ENCODE assay signal across 21 cellular contexts in genomic region chr5:42013561-42013960, GRCh38.
"Had no signal": no experiment of that assay in that cellular context is flagged by ENCODE, and none has a peak within 500 bp of the region (broad histone marks: within the 10 kb centered on the region; RNA-seq: fewer than 3 reads in every experiment).

No MANE protein-coding gene starts in this region.

- ATAC-seq: Right ventricle myocardium inferior, SK-N-SH treated with all-trans-retinoic acid at 6 μM for 48 hours had no signal

- DNase-seq: KBM-7; MM.1S; NCI-H1092 treated with DMSO at 0.1 percent for 48 hours; NCI-H1436; NCI-H187; NCI-H2029; NCI-H2081 treated with DMSO at 0.1 percent for 48 hours; NCI-H2171; NCI-H226; NCI-H446; NCI-H510A; NCI-H526; NCI-H82; NK-92 treated with Interleukin-12 subunit alpha and Interleukin-12 subunit beta, amount 100 ng/mL, for 24 hours; PC-9; Peyer's patch; SHP77 treated with DMSO at 0.1 percent for 48 hours; SJCRH30 had no signal

- H3K4me3 ChIP-seq: PC-9, Peyer's patch, SJCRH30 had no signal

- H3K27ac ChIP-seq: HL-60, PC-9, Peyer's patch, SJCRH30 had no signal

- H3K27me3 ChIP-seq: Peyer's patch, SJCRH30 had no signal

- H3K36me3 ChIP-seq: Peyer's patch, SJCRH30 had no signal

- H3K4me1 ChIP-seq: Peyer's patch had no signal

- H3K9me3 ChIP-seq: Peyer's patch had no signal
